Comparison of ENCODE assay signal across 8 cellular contexts in the genomic region with DNA sequence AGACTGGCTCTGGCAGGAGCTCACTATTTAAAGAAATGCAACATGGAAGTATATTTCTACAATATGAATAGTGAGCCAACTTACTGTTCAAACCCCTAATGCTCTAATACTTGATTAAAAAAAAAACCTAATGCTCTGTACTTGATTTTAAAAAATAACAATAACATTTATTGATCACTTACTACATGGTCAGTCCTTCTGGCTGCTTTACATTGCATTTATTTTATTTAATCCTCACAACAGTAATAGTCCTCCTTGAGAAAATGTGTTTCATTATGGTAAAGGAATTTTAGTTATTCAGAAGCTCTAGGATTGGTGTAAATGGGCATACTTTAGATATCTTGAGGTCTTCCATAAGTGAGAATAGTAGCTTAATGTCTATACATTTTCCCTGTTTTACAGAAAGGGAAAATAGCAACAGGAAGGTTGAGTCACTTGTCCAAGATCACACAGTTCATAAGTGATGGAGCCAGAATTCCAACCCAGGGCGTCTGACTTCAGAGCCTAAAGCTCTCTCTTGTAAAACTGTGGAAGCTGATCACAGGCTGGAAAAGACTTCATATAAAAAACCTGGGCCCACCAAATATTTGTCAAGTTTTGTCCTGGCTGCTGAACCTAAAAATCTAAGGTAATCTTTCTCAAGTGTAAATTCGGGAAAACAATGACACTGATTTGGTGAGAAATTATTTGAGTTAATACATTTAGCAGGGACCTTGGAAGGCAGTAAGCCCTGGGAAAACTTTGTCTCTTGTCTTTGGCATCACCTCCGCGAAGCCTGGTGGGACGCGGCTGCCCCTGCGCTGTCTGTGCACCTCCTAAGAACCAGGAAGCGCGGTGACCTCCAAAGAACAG. TPM values are rescaled to one million over a fixed set of nuclear protein-coding genes. Genes with fewer than 3 reads are reported as not detected.
DNase-seq lines count a peak whose midpoint lies in the region; ATAC-seq, FAIRE-seq and TF ChIP-seq lines count a peak whose summit lies in the region.

No MANE protein-coding gene starts in this region.

- peak overlapping the region; percentile 95 for H3K4me2 ChIP-seq in smooth muscle cell

- no peak for TF ChIP-seq CTCF in smooth muscle cell (IDR thresholded peaks at IDR 0.05; ENCODE audit: borderline replicate concordance, insufficient read depth, poor library complexity, severe bottlenecking)

- H3K27ac ChIP-seq in ACC112 (ENCODE audit: low read depth, low read length) = peak overlapping the region; percentile 54
- peak overlapping the region; percentile 92 for H3K27ac ChIP-seq in smooth muscle cell (ENCODE audit: low read depth)

- H3K4me3 ChIP-seq in ACC112 (ENCODE audit: low read depth, low read length) (peak overlapping the region; percentile 85), iPS-11a (ENCODE audit: low read depth, low read length) (peak overlapping the region; percentile 80), smooth muscle cell (peak overlapping the region; percentile 94)

- H3K4me1 ChIP-seq in ACC112 (ENCODE audit: control insufficient read depth, insufficient read depth, low read length, unreplicated experiment) (peaks cover 16% of the 10 kb centered on the region), smooth muscle cell (ENCODE audit: low read depth) (peaks cover 50% of the 10 kb centered on the region)

- H3K9me3 Mint-ChIP-seq in activated naive CD8-positive, alpha-beta T cell treated with anti-CD3 and anti-CD28 coated beads, Interleukin-2, amount 50 U/mL, for 24 hours = no peaks in the 10 kb centered on the region

- H3K4me3 Mint-ChIP-seq in activated naive CD8-positive, alpha-beta T cell treated with anti-CD3 and anti-CD28 coated beads, Interleukin-2, amount 50 U/mL, for 24 hours = peak overlapping the region; percentile 89

- H3K36me3 ChIP-seq in ACC112 (ENCODE audit: insufficient read depth, low read length) = no peaks in the 10 kb centered on the region
- H3K36me3 ChIP-seq in smooth muscle cell (ENCODE audit: low read depth) = no peaks in the 10 kb centered on the region

- H3K9me3 ChIP-seq in smooth muscle cell (replicated peaks; ENCODE audit: low read depth) = no peaks in the 10 kb centered on the region

- DNase-seq in activated naive CD8-positive, alpha-beta T cell treated with anti-CD3 and anti-CD28 coated beads, Interleukin-2, amount 50 U/mL, for 24 hours = peak; percentile 29
- DNase-seq in smooth muscle cell (lab: John Stamatoyannopoulos, UW; ENCODE audit: unreplicated experiment) (no peak), NCI-H187 (lab: John Stamatoyannopoulos, UW) (no peak), frontal cortex (ENCODE audit: low spot score in 2 of 2) (no peak)

- H3K79me2 ChIP-seq in ACC112 (ENCODE audit: control insufficient read depth, insufficient read depth, low read length, unreplicated experiment) = peaks cover 58% of the 10 kb centered on the region
- H3K79me2 ChIP-seq in smooth muscle cell (ENCODE audit: low read depth) = peaks cover 59% of the 10 kb centered on the region

- WGBS in smooth muscle cell (ENCODE audit: low lambda C conversion rate) = 2% methylated on average over 9 of the region's 9 CpGs

- peaks cover 59% of the 10 kb centered on the region for H3K4me1 Mint-ChIP-seq in activated naive CD8-positive, alpha-beta T cell treated with anti-CD3 and anti-CD28 coated beads, Interleukin-2, amount 50 U/mL, for 24 hours

- H3K27ac Mint-ChIP-seq in activated naive CD8-positive, alpha-beta T cell treated with anti-CD3 and anti-CD28 coated beads, Interleukin-2, amount 50 U/mL, for 24 hours = peak overlapping the region; percentile 99

- H4K20me1 ChIP-seq in smooth muscle cell (ENCODE audit: low read depth) = peaks cover 54% of the 10 kb centered on the region

- H3K9ac ChIP-seq in smooth muscle cell (ENCODE audit: low read depth) = peak overlapping the region; percentile 88

- H3F3A ChIP-seq in smooth muscle cell (ENCODE audit: low read depth) = peaks cover 10% of the 10 kb centered on the region

- H3K36me3 Mint-ChIP-seq in activated naive CD8-positive, alpha-beta T cell treated with anti-CD3 and anti-CD28 coated beads, Interleukin-2, amount 50 U/mL, for 24 hours (ENCODE audit: low read depth) = peaks cover 13% of the 10 kb centered on the region

- peaks cover 4% of the 10 kb centered on the region for H3K27me3 Mint-ChIP-seq in activated naive CD8-positive, alpha-beta T cell treated with anti-CD3 and anti-CD28 coated beads, Interleukin-2, amount 50 U/mL, for 24 hours

- peak overlapping the region; percentile 59 for H2AFZ ChIP-seq in ACC112 (ENCODE audit: low read length, unreplicated experiment)
- H2AFZ ChIP-seq in smooth muscle cell (ENCODE audit: low read depth) = peak overlapping the region; percentile 78

- peak; percentile 12 for ATAC-seq in GM19035 (IDR thresholded peaks at IDR 0.05; ENCODE audit: unreplicated experiment)
- peak; percentile 12 for ATAC-seq in HG03354 (IDR thresholded peaks at IDR 0.05; ENCODE audit: poor library complexity, severe bottlenecking, unreplicated experiment)
- no peak for ATAC-seq in activated naive CD8-positive, alpha-beta T cell treated with anti-CD3 and anti-CD28 coated beads, Interleukin-2, amount 50 U/mL, for 24 hours

- no peak for FAIRE-seq in frontal cortex (lab: Jason Lieb, UNC)

- H3K27me3 ChIP-seq in ACC112 (ENCODE audit: insufficient read depth, low read length) = no peaks in the 10 kb centered on the region
- H3K27me3 ChIP-seq in smooth muscle cell (ENCODE audit: low read depth) = no peaks in the 10 kb centered on the region

RNA-seq across cellular contexts. Expression of gene STARD4, which starts 0.9 kb away (rescaled TPM):
- total RNA-seq in smooth muscle cell (123 and 152 TPM in 2 replicates), frontal cortex (37.1 TPM)
- polyA plus RNA-seq in smooth muscle cell = 32.8 and 41.7 TPM in 2 replicates
